Comparison of ENCODE assay signal across 8 cellular contexts in genomic region chr16:27867122-27868110, GRCh38.
DNase-seq lines count a peak whose midpoint lies in the region; ATAC-seq and TF ChIP-seq lines count a peak whose summit lies in the region.

No MANE protein-coding gene starts in this region.

- H2AFZ ChIP-seq in GM23248: peak overlapping the region; percentile 58; the same call in 1 of the 2 replicates
- peak overlapping the region; percentile 31 for H2AFZ ChIP-seq in osteoblast (ENCODE audit: low read length)

- H3K79me2 ChIP-seq in GM23248 (ENCODE audit: insufficient read depth): no peaks in the 10 kb centered on the region
- no peaks in the 10 kb centered on the region for H3K79me2 ChIP-seq in osteoblast (ENCODE audit: insufficient read depth, low read length)

- in situ Hi-C loops in GM23248 (cut with MboI): loop anchor here (10.0 kb wide), 1 partner anchor 233 kb away; no protein-coding TSS in a partner anchor

- H3K9me3 ChIP-seq in GM23248 (ENCODE audit: low read depth) (no peaks in the 10 kb centered on the region), NT2/D1 (ENCODE audit: insufficient read depth, low read length) (peaks cover 13% of the 10 kb centered on the region), osteoblast (ENCODE audit: low read depth, low read length) (peaks cover 6% of the 10 kb centered on the region)

- H3K4me2 ChIP-seq in GM23248 (ENCODE audit: unreplicated experiment) (no peak overlapping the region), osteoblast (ENCODE audit: insufficient read depth, low read length) (no peak overlapping the region)

- no peaks in the 10 kb centered on the region for H3F3A ChIP-seq in GM23248 (ENCODE audit: insufficient read depth)

- no peak overlapping the region for H3K4me3 ChIP-seq in AG10803 (ENCODE audit: low read length)
- H3K4me3 ChIP-seq in GM23248: no peak overlapping the region
- no peak overlapping the region for H3K4me3 ChIP-seq in NT2/D1 (ENCODE audit: insufficient read length, low read depth)
- no peak overlapping the region for H3K4me3 ChIP-seq in fibroblast of pulmonary artery (replicated peaks; ENCODE audit: low read depth, low read length)
- H3K4me3 ChIP-seq in osteoblast (ENCODE audit: insufficient read depth, low read length): no peak overlapping the region

- no peaks in the 10 kb centered on the region for H3K9me2 ChIP-seq in GM23248 (ENCODE audit: insufficient read depth)

- WGBS in GM23248 (ENCODE audit: low coverage in 1 of 2, low lambda C conversion rate in 2 of 2, missing lambda C conversion rate in 2 of 2), 2 experiments: 24 to 25% methylated on average over 18 to 19 of the region's 19 CpGs

- H3K27ac ChIP-seq in GM23248 (no peak overlapping the region), osteoblast (ENCODE audit: low read depth, low read length) (no peak overlapping the region)

- no peaks in the 10 kb centered on the region for H3K4me1 ChIP-seq in GM23248 (ENCODE audit: insufficient read depth)
- H3K4me1 ChIP-seq in NT2/D1 (ENCODE audit: insufficient read depth, insufficient read length): no peaks in the 10 kb centered on the region
- no peaks in the 10 kb centered on the region for H3K4me1 ChIP-seq in osteoblast (ENCODE audit: insufficient read depth, low read length)

- peak; percentile 47 for DNase-seq in AG10803 (ENCODE audit: low read depth)
- peak; percentile 85 for DNase-seq in GM23248
- peak; percentile 84 for DNase-seq in NT2/D1 (ENCODE audit: low read depth, low spot score)
- DNase-seq in activated CD8-positive, alpha-beta memory T cell treated with anti-CD3 and anti-CD28 coated beads, Interleukin-2, amount 50 U/mL, for 48 hours: peak; percentile 90
- DNase-seq in fibroblast of pulmonary artery (ENCODE audit: low read depth): peak; percentile 72
- peak; percentile 93 for DNase-seq in osteoblast (ENCODE audit: insufficient read length, low spot score, missing footprints)
- DNase-seq in OCI-M2 (lab: John Stamatoyannopoulos, UW; ENCODE audit: unreplicated experiment): no peak

- H3K27me3 ChIP-seq in GM23248 (replicated peaks; ENCODE audit: insufficient read depth) (no peaks in the 10 kb centered on the region), NT2/D1 (ENCODE audit: insufficient read depth, insufficient read length) (peaks cover 13% of the 10 kb centered on the region), osteoblast (ENCODE audit: insufficient read depth, low read length) (no peaks in the 10 kb centered on the region)

- H4K20me1 ChIP-seq in GM23248 (ENCODE audit: insufficient read depth): no peaks in the 10 kb centered on the region
- no peaks in the 10 kb centered on the region for H4K20me1 ChIP-seq in osteoblast (ENCODE audit: insufficient read depth, low read length)

- H3K36me3 ChIP-seq in GM23248 (ENCODE audit: low read depth): no peaks in the 10 kb centered on the region
- no peaks in the 10 kb centered on the region for H3K36me3 ChIP-seq in NT2/D1 (ENCODE audit: insufficient read depth, insufficient read length, low read length)
- H3K36me3 ChIP-seq in osteoblast (ENCODE audit: insufficient read depth, low read length): no peaks in the 10 kb centered on the region

- TF ChIP-seq CTCF in AG10803 (conservative IDR thresholded peaks at IDR 0.05; ENCODE audit: low read length) (peak; percentile 50), fibroblast of pulmonary artery (IDR thresholded peaks at IDR 0.05; ENCODE audit: low read length, missing control alignments) (peak; percentile 51), osteoblast (IDR thresholded peaks at IDR 0.05; ENCODE audit: extremely low read depth, low read depth, low read length) (peak; percentile 41)

- H3K9ac ChIP-seq in GM23248 (no peak overlapping the region), NT2/D1 (ENCODE audit: insufficient read length, low read depth) (no peak overlapping the region)

- ATAC-seq in GM21529 (IDR thresholded peaks at IDR 0.05; ENCODE audit: unreplicated experiment): no peak
